Comparison of ENCODE assay signal across 8 cellular contexts in genomic region chr3:47825590-47825989, GRCh38. TPM values are rescaled to one million over a fixed set of nuclear protein-coding genes. Genes with fewer than 3 reads are reported as not detected.
DNase-seq lines count a peak whose midpoint lies in the region; ATAC-seq lines count a peak whose summit lies in the region.

No MANE protein-coding gene starts in this region.

- peak overlapping the region; percentile 39; the same call in 1 of the 2 replicates for H3K27ac ChIP-seq in ACC112 (ENCODE audit: low read depth, low read length)
- H3K27ac ChIP-seq in HUES64 (ENCODE audit: low read depth, low read length) = peak overlapping the region; percentile 86
- H3K27ac ChIP-seq in muscle layer of colon (ENCODE audit: low read depth, low read length) = peak overlapping the region; percentile 77

- no peak for ATAC-seq in central memory CD8-positive, alpha-beta T cell (replicated peaks; ENCODE audit: extremely low read depth, poor library complexity, severe bottlenecking)
- ATAC-seq in HG03175 (IDR thresholded peaks at IDR 0.05; ENCODE audit: unreplicated experiment) = no peak

- H3K9me3 Mint-ChIP-seq in central memory CD8-positive, alpha-beta T cell = no peaks in the 10 kb centered on the region

- H3K79me2 ChIP-seq in ACC112 (ENCODE audit: control insufficient read depth, insufficient read depth, low read length, unreplicated experiment) = peaks cover 32% of the 10 kb centered on the region

- H3K9ac ChIP-seq in HUES64 (ENCODE audit: low read depth, low read length) (peak overlapping the region; percentile 97), muscle layer of colon (ENCODE audit: low read length) (peak overlapping the region; percentile 83)

- peaks cover 33% of the 10 kb centered on the region for H3K36me3 Mint-ChIP-seq in central memory CD8-positive, alpha-beta T cell (ENCODE audit: insufficient read depth)

- H3K27ac Mint-ChIP-seq in central memory CD8-positive, alpha-beta T cell (ENCODE audit: low read depth) = peak overlapping the region; percentile 82

- no peak for DNase-seq in central memory CD8-positive, alpha-beta T cell (ENCODE audit: low spot score in 2 of 2)
- DNase-seq in GM19238 (ENCODE audit: insufficient read length, low spot score) (no peak), HPDE6-E6E7 (ENCODE audit: extremely low spot score) (no peak), GDM1 (lab: John Stamatoyannopoulos, UW) (no peak)

- 30% methylated on average over 7 of the region's 7 CpGs for WGBS in HUES64

- H3K4me1 ChIP-seq in ACC112 (ENCODE audit: control insufficient read depth, insufficient read depth, low read length, unreplicated experiment) (peaks cover 19% of the 10 kb centered on the region), HUES64 (ENCODE audit: insufficient read depth, low read length) (peaks cover 8% of the 10 kb centered on the region), muscle layer of colon (ENCODE audit: insufficient read depth, low read length) (peaks cover 19% of the 10 kb centered on the region)

- H3K9me3 ChIP-seq in HUES64 (ENCODE audit: insufficient read depth, low read depth, low read length) (no peaks in the 10 kb centered on the region), muscle layer of colon (ENCODE audit: low read length) (no peaks in the 10 kb centered on the region)

- no peaks in the 10 kb centered on the region for H3K27me3 Mint-ChIP-seq in central memory CD8-positive, alpha-beta T cell

- H3K4me3 ChIP-seq in ACC112 (ENCODE audit: low read depth, low read length) = peak overlapping the region; percentile 86
- H3K4me3 ChIP-seq in HUES64 (ENCODE audit: low read length) = peak overlapping the region; percentile 86
- peak overlapping the region; percentile 86 to 87 for H3K4me3 ChIP-seq in muscle layer of colon (ENCODE audit: low read depth in 1 of 2, low read length in 2 of 2)

- peak overlapping the region; percentile 86 for H3K4me3 Mint-ChIP-seq in central memory CD8-positive, alpha-beta T cell

- H3K36me3 ChIP-seq in ACC112 (ENCODE audit: insufficient read depth, low read length) (peaks cover 15% of the 10 kb centered on the region; the same call in 1 of the 2 replicates), HUES64 (ENCODE audit: insufficient read depth, low read length) (peaks cover 50% of the 10 kb centered on the region), muscle layer of colon (ENCODE audit: insufficient read depth, low read length) (peaks cover 27% of the 10 kb centered on the region)

- H2AFZ ChIP-seq in ACC112 (ENCODE audit: low read length, unreplicated experiment) = peak overlapping the region; percentile 56

- no peaks in the 10 kb centered on the region for H3K27me3 ChIP-seq in ACC112 (ENCODE audit: insufficient read depth, low read length)
- no peaks in the 10 kb centered on the region for H3K27me3 ChIP-seq in HUES64 (ENCODE audit: insufficient read depth, low read length)
- no peaks in the 10 kb centered on the region for H3K27me3 ChIP-seq in muscle layer of colon (ENCODE audit: control insufficient read depth in 1 of 2, insufficient read depth in 2 of 2, low read length in 2 of 2)

- peaks cover 31% of the 10 kb centered on the region for H3K4me1 Mint-ChIP-seq in central memory CD8-positive, alpha-beta T cell

RNA-seq across cellular contexts. Expression of gene DHX30, which starts 22.7 kb away (rescaled TPM):
- 67.6 TPM for polyA plus RNA-seq in HUES64 (2013, experiment 1 of 2)
- 66.3 TPM for polyA plus RNA-seq in HUES64 (2013, experiment 2 of 2)

RNA-seq across cellular contexts. Expression of gene SMARCC1, which starts 43.9 kb away (rescaled TPM):
- 135 TPM for polyA plus RNA-seq in HUES64 (2013, experiment 1 of 2)
- 147 TPM for polyA plus RNA-seq in HUES64 (2013, experiment 2 of 2)
